ENCODE assay signal across 8 cellular contexts in genomic region chr2:137964066-137964858, GRCh38. TPM values are rescaled to one million over a fixed set of nuclear protein-coding genes. Genes with fewer than 3 reads are reported as not detected.
A peak's percentile ranks its signal among the peaks of the same experiment; 100 is the strongest.
DNase-seq lines count a peak whose midpoint lies in the region; ATAC-seq and TF ChIP-seq lines count a peak whose summit lies in the region.

TSS of gene HNMT (plus strand) at chr2:137964473. CDS start at chr2:137964492, 19 bp downstream.

- no peaks in the 10 kb centered on the region for H3K36me3 Mint-ChIP-seq in activated CD4-positive, alpha-beta T cell treated with anti-CD3 and anti-CD28 coated beads for 36 hours (ENCODE audit: low read depth)

- peak within 1 kb of the TSS; percentile 45 to 89 for H3K27ac ChIP-seq in lung (ENCODE audit: low read depth in 1 of 2, low read length in 1 of 2)
- H3K27ac ChIP-seq in transverse colon, result peak within 1 kb of the TSS; percentile 89 to 91 (median 90)

- ATAC-seq in lung (ENCODE audit: insufficient read depth, low FRiP score), result peak; percentile 48
- ATAC-seq in GM18858 (IDR thresholded peaks at IDR 0.05; ENCODE audit: unreplicated experiment), result no peak
- no peak for ATAC-seq in activated CD4-positive, alpha-beta T cell treated with anti-CD3 and anti-CD28 coated beads for 36 hours

- WGBS in lung, 2 donors, result 6 to 12% methylated on average over 15 of the region's 15 CpGs
- WGBS in transverse colon (ENCODE audit: low coverage in 1 of 2), 2 donors, result 8 to 10% methylated on average over 10 to 15 of the region's 15 CpGs

- intact Hi-C loops in transverse colon (cut with DNase I; ENCODE audit: low total_unique reads), result loop anchor here (10.0 kb wide), 1 partner anchor 1691 kb away; no protein-coding TSS in a partner anchor
- intact Hi-C loops in activated CD4-positive, alpha-beta T cell treated with anti-CD3 and anti-CD28 coated beads for 36 hours (cut with DNase I, micrococcal nuclease), result no loop called here

- H3K36me3 ChIP-seq in NT2/D1 (ENCODE audit: insufficient read depth, insufficient read length, low read length), result no peaks in the 10 kb centered on the region
- H3K36me3 ChIP-seq in endocrine pancreas (ENCODE audit: control insufficient read depth, insufficient read depth, low read length), result no peaks in the 10 kb centered on the region
- no peaks in the 10 kb centered on the region for H3K36me3 ChIP-seq in lung (ENCODE audit: control insufficient read depth in 2 of 2, insufficient read depth in 2 of 2, low read length in 2 of 2)
- no peaks in the 10 kb centered on the region for H3K36me3 ChIP-seq in transverse colon

- H3K27me3 ChIP-seq in NT2/D1 (ENCODE audit: insufficient read depth, insufficient read length), result no peaks in the 10 kb centered on the region
- no peaks in the 10 kb centered on the region for H3K27me3 ChIP-seq in endocrine pancreas (ENCODE audit: control insufficient read depth, insufficient read depth, low read length)
- H3K27me3 ChIP-seq in lung (ENCODE audit: control insufficient read depth, insufficient read depth), result no peaks in the 10 kb centered on the region
- no peaks in the 10 kb centered on the region for H3K27me3 ChIP-seq in transverse colon

- no peaks in the 10 kb centered on the region for H3K9me3 Mint-ChIP-seq in activated CD4-positive, alpha-beta T cell treated with anti-CD3 and anti-CD28 coated beads for 36 hours (ENCODE audit: low read depth)

- no peak for TF ChIP-seq EP300 in transverse colon (IDR thresholded peaks at IDR 0.05; ENCODE audit: low read depth)

- H3K4me3 ChIP-seq in NT2/D1 (ENCODE audit: insufficient read length, low read depth) (no peak within 1 kb of the TSS), endocrine pancreas (ENCODE audit: control insufficient read depth, insufficient read depth, low read length) (peak within 1 kb of the TSS; percentile 72), lung (peak within 1 kb of the TSS; percentile 36), transverse colon (peak within 1 kb of the TSS; percentile 16 to 65 (median 44))

- POLR2A ChIA-PET in activated CD4-positive, alpha-beta T cell treated with anti-CD3 and anti-CD28 coated beads for 36 hours (lab: Charles Lee), result no interaction called here

- no peak within 1 kb of the TSS for H3K4me3 Mint-ChIP-seq in activated CD4-positive, alpha-beta T cell treated with anti-CD3 and anti-CD28 coated beads for 36 hours

- H3K9me3 ChIP-seq in NT2/D1 (ENCODE audit: insufficient read depth, low read length) (no peaks in the 10 kb centered on the region), endocrine pancreas (ENCODE audit: control insufficient read depth, low read length) (no peaks in the 10 kb centered on the region), lung (ENCODE audit: control insufficient read depth in 2 of 2, insufficient read depth in 1 of 2, low read length in 1 of 2) (no peaks in the 10 kb centered on the region), transverse colon (no peaks in the 10 kb centered on the region)

- H3K4me1 Mint-ChIP-seq in activated CD4-positive, alpha-beta T cell treated with anti-CD3 and anti-CD28 coated beads for 36 hours, result no peaks in the 10 kb centered on the region

- H3K27ac Mint-ChIP-seq in activated CD4-positive, alpha-beta T cell treated with anti-CD3 and anti-CD28 coated beads for 36 hours, result no peak within 1 kb of the TSS

- TF ChIP-seq CTCF in lung (IDR thresholded peaks at IDR 0.05; ENCODE audit: control extremely low read depth, extremely low read depth), result no peak
- TF ChIP-seq CTCF in transverse colon (IDR thresholded peaks at IDR 0.05), result no peak

- peak; percentile 46 for TF ChIP-seq POLR2A in transverse colon (IDR thresholded peaks at IDR 0.05)

- DNase-seq in EH (ENCODE audit: low read depth) (peak; percentile 85), NT2/D1 (ENCODE audit: low read depth, low spot score) (no peak), lung (ENCODE audit: low spot score) (no peak), transverse colon (peak; percentile 64), NCI-H1436 (lab: John Stamatoyannopoulos, UW) (no peak)
- DNase-seq in activated CD4-positive, alpha-beta T cell treated with anti-CD3 and anti-CD28 coated beads for 36 hours, result no peak

- H3K27me3 Mint-ChIP-seq in activated CD4-positive, alpha-beta T cell treated with anti-CD3 and anti-CD28 coated beads for 36 hours, result peaks cover 9% of the 10 kb centered on the region

- peaks cover 2% of the 10 kb centered on the region for H3K4me1 ChIP-seq in NT2/D1 (ENCODE audit: insufficient read depth, insufficient read length)
- H3K4me1 ChIP-seq in endocrine pancreas (ENCODE audit: control insufficient read depth, insufficient read depth, low read length), result peaks cover 5% of the 10 kb centered on the region
- H3K4me1 ChIP-seq in lung (ENCODE audit: control insufficient read depth in 2 of 2, insufficient read depth in 2 of 2, low read length in 2 of 2), result peaks cover 0 to 6% of the 10 kb centered on the region in 2 donors
- H3K4me1 ChIP-seq in transverse colon, result peaks cover 5 to 56% (median 24%) of the 10 kb centered on the region in 4 donors

- CTCF ChIA-PET in activated CD4-positive, alpha-beta T cell treated with anti-CD3 and anti-CD28 coated beads for 36 hours (lab: Charles Lee), result interaction anchor here (0.6 to 0.7 kb wide), 3 partner anchors 40 to 1495 kb away, joined by 3 read pairs; no protein-coding TSS in a partner anchor

- H3K9ac ChIP-seq in NT2/D1 (ENCODE audit: insufficient read length, low read depth) (peak within 1 kb of the TSS; percentile 16), endocrine pancreas (ENCODE audit: control insufficient read depth, insufficient read depth, low read length) (no peak within 1 kb of the TSS)

- in situ Hi-C loops in transverse colon (cut with MboI; ENCODE audit: low pct_ligation_motif_present in 1 of 4, low pct_unique_long_range_greater_than_20kb in 1 of 4, low sequenced_read_pairs in 3 of 4), result no loop called here

RNA-seq across cellular contexts. Expression of gene HNMT, which starts in this region (rescaled TPM):
- total RNA-seq in lung (100 to 1,000 TPM in 1 of 2 donors, 10 to 100 TPM in 1; 45.9 to 135 TPM), transverse colon (10 to 100 TPM; 36.3 to 64.9 (median 48.4) TPM)
- polyA plus RNA-seq in lung, result 10 to 100 TPM; 62.2 to 91.8 TPM
- not detected for total RNA-seq in activated CD4-positive, alpha-beta T cell treated with anti-CD3 and anti-CD28 coated beads for 36 hours

Comparison
In these comparisons a context has a peak if more than half of its experiments do, and no peak if none do; other contexts are left out.
1. RNA of gene HNMT (total RNA-seq): 45.9 to 135 TPM in lung and 36.3 to 64.9 TPM in transverse colon; not detected in activated CD4-positive, alpha-beta T cell treated with anti-CD3 and anti-CD28 coated beads for 36 hours; every median in the first group is over 10 times any median in the second.
2. DNase-seq: peak in EH (single experiment) and transverse colon (single experiment); none in NT2/D1 (single experiment), lung (single experiment), NCI-H1436 (single experiment) and activated CD4-positive, alpha-beta T cell treated with anti-CD3 and anti-CD28 coated beads for 36 hours (single experiment).